Comparison of ENCODE assay signal across 33 cellular contexts in the genomic region with DNA sequence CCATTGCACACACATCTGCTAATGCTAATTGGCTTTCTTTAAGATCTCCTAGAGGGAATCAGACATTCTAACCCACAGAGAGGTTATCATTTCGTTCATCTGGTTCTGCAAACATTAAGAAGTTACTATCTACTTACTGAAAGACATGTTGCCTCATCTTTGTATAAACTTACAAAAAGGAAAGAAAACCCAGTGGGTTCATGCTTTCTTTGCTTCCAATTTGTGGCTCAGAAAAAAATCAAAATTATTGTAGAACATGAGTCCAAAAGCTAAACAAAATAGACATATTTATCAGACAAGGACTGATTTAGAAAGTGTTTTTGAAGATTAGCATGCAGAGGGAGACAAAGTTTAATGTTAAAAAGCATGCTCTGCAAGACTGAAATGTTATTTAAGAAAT.
"Had no signal": no experiment of that assay in that cellular context is flagged by ENCODE, and none has a peak within 500 bp of the region (broad histone marks: within the 10 kb centered on the region; RNA-seq: fewer than 3 reads in every experiment).

No MANE protein-coding gene starts in this region.

- H3K36me3 Mint-ChIP-seq: activated CD8-positive, alpha-beta memory T cell treated with anti-CD3 and anti-CD28 coated beads, Interleukin-2, amount 10 ng/mL, durations not matched to agents 7 days and 5 days; activated naive CD4-positive, alpha-beta T cell treated with anti-CD3 and anti-CD28 coated beads, Interleukin-2, amount 10 ng/mL, durations not matched to agents 7 days and 5 days; activated naive CD8-positive, alpha-beta T cell treated with anti-CD3 and anti-CD28 coated beads for 36 hours had no signal

- H3K4me3 ChIP-seq: ascending aorta, cardiac muscle cell, Peyer's patch had no signal

- H3K4me1 ChIP-seq: ascending aorta, Peyer's patch had no signal

- DNase-seq: activated CD4-positive, alpha-beta memory T cell treated with anti-CD3 and anti-CD28 coated beads, Interleukin-2, amount 10 ng/mL, durations not matched to agents 7 days and 5 days; activated CD4-positive, alpha-beta T cell treated with anti-CD3 and anti-CD28 coated beads for 1 hour; activated CD4-positive, alpha-beta T cell treated with anti-CD3 and anti-CD28 coated beads for 48 hours; activated CD4-positive, CD25-positive, alpha-beta regulatory T cell; activated CD8-positive, alpha-beta memory T cell treated with anti-CD3 and anti-CD28 coated beads for 24 hours; activated CD8-positive, alpha-beta memory T cell treated with anti-CD3 and anti-CD28 coated beads, Interleukin-2, amount 10 ng/mL, durations not matched to agents 7 days and 5 days; activated CD8-positive, alpha-beta memory T cell treated with anti-CD3 and anti-CD28 coated beads, Interleukin-2, amount 50 U/mL, for 48 hours; activated effector memory CD4-positive, alpha-beta T cell treated with Interleukin-2 at 50 U/mL for 16 hours; activated naive CD4-positive, alpha-beta T cell treated with anti-CD3 and anti-CD28 coated beads, Interleukin-2, amount 10 ng/mL, durations not matched to agents 7 days and 5 days; activated naive CD8-positive, alpha-beta T cell treated with anti-CD3 and anti-CD28 coated beads for 36 hours; activated T-cell treated with anti-CD3 and anti-CD28 coated beads, Interleukin-2, amount 50 U/mL, for 48 hours; amygdala; MM.1S; MV-4-11; NCI-H1092; NCI-H146; NCI-H187; NCI-H2029 treated with DMSO at 0.1 percent for 48 hours; NCI-H2107; NCI-H2171; NCI-H510A; NCI-H526; NCI-H748 treated with DMSO at 0.1 percent for 48 hours; NK-92 treated with Interleukin-12 subunit alpha and Interleukin-12 subunit beta, amount 100 ng/mL, for 24 hours; Peyer's patch; SIG-M5; T1000; WERI-Rb-1 had no signal

- H3K27me3 ChIP-seq: ascending aorta, Peyer's patch had no signal

- H3K4me3 Mint-ChIP-seq: activated CD4-positive, alpha-beta memory T cell treated with anti-CD3 and anti-CD28 coated beads, Interleukin-2, amount 10 ng/mL, durations not matched to agents 7 days and 5 days; activated CD8-positive, alpha-beta memory T cell treated with anti-CD3 and anti-CD28 coated beads, Interleukin-2, amount 10 ng/mL, durations not matched to agents 7 days and 5 days; activated naive CD4-positive, alpha-beta T cell treated with anti-CD3 and anti-CD28 coated beads, Interleukin-2, amount 10 ng/mL, durations not matched to agents 7 days and 5 days; activated naive CD8-positive, alpha-beta T cell treated with anti-CD3 and anti-CD28 coated beads for 36 hours; central memory CD8-positive, alpha-beta T cell had no signal

- H3K36me3 ChIP-seq: ascending aorta, cardiac muscle cell, Peyer's patch, WERI-Rb-1 had no signal

- H3K4me2 ChIP-seq: KMS-11 had no signal

- H3K27me3 Mint-ChIP-seq: activated CD4-positive, alpha-beta memory T cell treated with anti-CD3 and anti-CD28 coated beads, Interleukin-2, amount 10 ng/mL, durations not matched to agents 7 days and 5 days; activated CD8-positive, alpha-beta memory T cell treated with anti-CD3 and anti-CD28 coated beads, Interleukin-2, amount 10 ng/mL, durations not matched to agents 7 days and 5 days; activated naive CD4-positive, alpha-beta T cell treated with anti-CD3 and anti-CD28 coated beads, Interleukin-2, amount 10 ng/mL, durations not matched to agents 7 days and 5 days; activated naive CD8-positive, alpha-beta T cell treated with anti-CD3 and anti-CD28 coated beads for 36 hours; central memory CD8-positive, alpha-beta T cell had no signal

- H3K9ac ChIP-seq: KMS-11 had no signal

- H3K27ac ChIP-seq: ascending aorta, cardiac muscle cell, KMS-11, Peyer's patch, RWPE1, WERI-Rb-1 had no signal

- H3K9me3 ChIP-seq: ascending aorta, Peyer's patch had no signal

- H3K9me3 Mint-ChIP-seq: activated CD4-positive, alpha-beta memory T cell treated with anti-CD3 and anti-CD28 coated beads, Interleukin-2, amount 10 ng/mL, durations not matched to agents 7 days and 5 days; activated naive CD4-positive, alpha-beta T cell treated with anti-CD3 and anti-CD28 coated beads, Interleukin-2, amount 10 ng/mL, durations not matched to agents 7 days and 5 days; activated naive CD8-positive, alpha-beta T cell treated with anti-CD3 and anti-CD28 coated beads for 36 hours had no signal

- H3K4me1 Mint-ChIP-seq: activated CD4-positive, alpha-beta memory T cell treated with anti-CD3 and anti-CD28 coated beads, Interleukin-2, amount 10 ng/mL, durations not matched to agents 7 days and 5 days; activated CD8-positive, alpha-beta memory T cell treated with anti-CD3 and anti-CD28 coated beads, Interleukin-2, amount 10 ng/mL, durations not matched to agents 7 days and 5 days; activated naive CD4-positive, alpha-beta T cell treated with anti-CD3 and anti-CD28 coated beads, Interleukin-2, amount 10 ng/mL, durations not matched to agents 7 days and 5 days; activated naive CD8-positive, alpha-beta T cell treated with anti-CD3 and anti-CD28 coated beads for 36 hours; central memory CD8-positive, alpha-beta T cell had no signal

- H3K27ac Mint-ChIP-seq: activated CD4-positive, alpha-beta memory T cell treated with anti-CD3 and anti-CD28 coated beads, Interleukin-2, amount 10 ng/mL, durations not matched to agents 7 days and 5 days; activated CD8-positive, alpha-beta memory T cell treated with anti-CD3 and anti-CD28 coated beads, Interleukin-2, amount 10 ng/mL, durations not matched to agents 7 days and 5 days; activated naive CD4-positive, alpha-beta T cell treated with anti-CD3 and anti-CD28 coated beads, Interleukin-2, amount 10 ng/mL, durations not matched to agents 7 days and 5 days; activated naive CD8-positive, alpha-beta T cell treated with anti-CD3 and anti-CD28 coated beads for 36 hours had no signal
